Comparison of ENCODE assay signal across 18 cellular contexts in the genomic region with DNA sequence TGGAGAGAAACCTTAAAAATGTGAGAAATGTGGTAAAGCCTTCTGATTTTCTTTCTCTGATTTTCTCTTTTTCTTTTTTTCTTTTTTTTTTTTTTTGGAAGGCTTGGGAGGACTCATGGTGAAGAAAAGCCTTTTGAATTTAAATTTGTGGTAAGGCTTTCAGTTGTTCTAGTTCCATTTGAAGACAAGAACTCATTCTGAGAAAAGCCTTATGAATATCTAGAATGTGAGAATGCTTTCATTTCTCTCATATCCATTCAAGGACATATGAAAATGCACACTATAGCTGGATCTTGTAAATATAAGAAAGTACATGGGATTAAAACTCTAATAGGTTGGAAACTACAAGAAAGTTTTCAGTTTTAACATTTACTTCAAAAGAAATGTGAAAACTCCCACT.
DNase-seq lines count a peak whose midpoint lies in the region; ATAC-seq, FAIRE-seq and TF ChIP-seq lines count a peak whose summit lies in the region.
"Had no signal": no experiment of that assay in that cellular context is flagged by ENCODE, and none has a peak within 500 bp of the region (broad histone marks: within the 10 kb centered on the region; RNA-seq: fewer than 3 reads in every experiment).

No MANE protein-coding gene starts in this region.

- no peak overlapping the region for H3K4me3 ChIP-seq in GM12878
- H3K4me3 ChIP-seq: HAP-1 had no signal

- in situ Hi-C loops in GM12878 (cut with MboI): no loop called here

- H3K9ac ChIP-seq in GM12878 (ENCODE audit: control insufficient read depth, insufficient read depth, low read length): no peak overlapping the region

- intact Hi-C loops in GM12878 (cut with micrococcal nuclease; ENCODE audit: unreplicated experiment): no loop called here

- TF ChIP-seq EP300 in GM12878 (IDR thresholded peaks at IDR 0.05; ENCODE audit: borderline replicate concordance in 1 of 2, control insufficient read depth in 1 of 2, low read depth in 2 of 2, low read length in 2 of 2): no peak

- H3K4me1 ChIP-seq in GM12878 (ENCODE audit: control insufficient read depth, insufficient read depth, low read length): no peaks in the 10 kb centered on the region

- H3K79me2 ChIP-seq in GM12878 (ENCODE audit: control insufficient read depth, insufficient read depth, low read length): no peaks in the 10 kb centered on the region

- DNase-seq in GM12878 (ENCODE audit: low read depth, low spot score) (no peak), SHP77 treated with DMSO at 0.1 percent for 48 hours (lab: John Stamatoyannopoulos, UW) (no peak), ureter (ENCODE audit: low spot score) (no peak)
- no peak for DNase-seq in activated CD4-positive, alpha-beta T cell treated with anti-CD3 and anti-CD28 coated beads for 48 hours
- DNase-seq: ACHN; C1 segment of cervical spinal cord; CD4-positive, alpha-beta memory T cell; DMS153; DMS79 treated with DMSO at 0.1 percent for 48 hours; EL; KG1 had no signal

- RAD21 ChIA-PET in GM12878 (lab: Charles Lee; ENCODE audit: unreplicated experiment): no interaction called here

- H3K36me3 ChIP-seq in GM12878 (ENCODE audit: control insufficient read depth in 2 of 2, insufficient read depth in 2 of 2, low read length in 1 of 2): no peaks in the 10 kb centered on the region
- H3K36me3 ChIP-seq: HAP-1 had no signal

- SMC1A ChIA-PET in GM12878 (lab: Charles Lee; ENCODE audit: uncharacterized antibody, unreplicated experiment): interaction anchor here (0.6 to 1.0 kb wide), 2 partner anchors 57 to 1976 kb away, joined by 3 to 4 read pairs; no protein-coding TSS in a partner anchor

- CTCF ChIA-PET in GM12878 (lab: Yijun Ruan, JAX): no interaction called here

- no peak for FAIRE-seq in GM12878 (lab: Jason Lieb, UNC)
- FAIRE-seq: G401.6, GM12892, H1 had no signal

- no peak for TF ChIP-seq RAD21 in GM12878 (IDR thresholded peaks at IDR 0.05; ENCODE audit: insufficient read depth, low read depth, low read length)

- TF ChIP-seq CTCF in GM12878 (IDR thresholded peaks at IDR 0.05 in 2 of 3, conservative IDR thresholded peaks at IDR 0.05 in 1 of 3; ENCODE audit: control insufficient read depth in 2 of 3, extremely low read depth in 1 of 3, insufficient read depth in 1 of 3, low read depth in 3 of 3, low read length in 3 of 3): no peak

- no peaks in the 10 kb centered on the region for H3K27me3 ChIP-seq in GM12878 (replicated peaks in 1 of 2; ENCODE audit: control insufficient read depth in 2 of 2, insufficient read depth in 2 of 2, low read length in 1 of 2)

- H3K27ac ChIP-seq in GM12878 (ENCODE audit: control insufficient read depth, insufficient read depth): no peak overlapping the region

- BruUV-seq in GM12878 (replicated peaks; lab: Mats Ljungman, UMichigan): no TSS peak

- H4K20me1 ChIP-seq in GM12878 (ENCODE audit: control insufficient read depth, insufficient read depth): no peaks in the 10 kb centered on the region

- no peaks in the 10 kb centered on the region for H3K9me3 ChIP-seq in GM12878 (replicated peaks; ENCODE audit: control insufficient read depth, insufficient read depth, low read length)
- H3K9me3 ChIP-seq: HAP-1 had no signal

- ATAC-seq in GM18511 (IDR thresholded peaks at IDR 0.05; ENCODE audit: unreplicated experiment) (peak; percentile 49), HG02610 (IDR thresholded peaks at IDR 0.05; ENCODE audit: unreplicated experiment) (peak; percentile 88), HG03378 (IDR thresholded peaks at IDR 0.05; ENCODE audit: unreplicated experiment) (peak; percentile 45), GM12878 (no peak; the same call in 2 of the 3 replicates)

- no peak overlapping the region for H2AFZ ChIP-seq in GM12878 (ENCODE audit: control insufficient read depth, low read depth, low read length)

- no peak for TF ChIP-seq POLR2A in GM12878 (IDR thresholded peaks at IDR 0.05; ENCODE audit: low read depth, low read length)

- POLR2A ChIA-PET in GM12878 (lab: Charles Lee): no interaction called here

- H3K4me2 ChIP-seq in GM12878 (ENCODE audit: control insufficient read depth, insufficient read depth): no peak overlapping the region

TF ChIP-seq in GM12878, 131 proteins besides CTCF, POLR2A, EP300 and RAD21:
- 0 out of 2 replicates have a peak, but pooled peaks have one; percentile 15 for TF ChIP-seq ZNF384 (IDR thresholded peaks at IDR 0.05; ENCODE audit: borderline replicate concordance, low read depth, low read length)
- 0 out of 2 replicates have a peak, but pooled peaks have one; percentile 7 for TF ChIP-seq RUNX3 (IDR thresholded peaks at IDR 0.05; ENCODE audit: low read length)
- TF ChIP-seq BCLAF1 (IDR thresholded peaks at IDR 0.05): no peak
